Comparison of ENCODE assay signal across 14 cellular contexts in genomic region chr6:3904518-3904917, GRCh38.
"Had no signal": no experiment of that assay in that cellular context is flagged by ENCODE, and none has a peak within 500 bp of the region (broad histone marks: within the 10 kb centered on the region; RNA-seq: fewer than 3 reads in every experiment).

No MANE protein-coding gene starts in this region.

- H3K27ac ChIP-seq: adrenal gland, hepatocyte, lower lobe of right lung, transverse colon, WERI-Rb-1 had no signal

- ATAC-seq: activated CD8-positive, alpha-beta T cell treated with anti-CD3 and anti-CD28 coated beads, Interleukin-2, amount 10 ng/mL, durations not matched to agents 7 days and 5 days; lower lobe of right lung; naive thymus-derived CD4-positive, alpha-beta T cell; right cardiac atrium had no signal

- DNase-seq: activated CD4-positive, alpha-beta T cell treated with anti-CD3 and anti-CD28 coated beads, Interleukin-2, amount 50 U/mL, for 1 hour; activated CD4-positive, CD25-positive, alpha-beta regulatory T cell treated with anti-CD3 and anti-CD28 coated beads, Interleukin-2, amount 50 U/mL, for 72 hours; activated CD8-positive, alpha-beta T cell treated with anti-CD3 and anti-CD28 coated beads, Interleukin-2, amount 10 ng/mL, durations not matched to agents 7 days and 5 days; activated gamma-delta T cell treated with Interleukin-2 at 50 U/mL for 16 hours; adrenal gland; effector CD4-positive, alpha-beta T cell; lower lobe of right lung; naive thymus-derived CD4-positive, alpha-beta T cell; right cardiac atrium; stimulated activated CD4-positive, alpha-beta T cell treated with anti-CD3 and anti-CD28 coated beads, Interleukin-12 subunit alpha, Interleukin-12 subunit beta, amount 100 ng/mL, for 4 hours; T-helper 1 cell; transverse colon; WERI-Rb-1 had no signal
